Comparison of ENCODE assay signal across 8 cellular contexts in the genomic region with DNA sequence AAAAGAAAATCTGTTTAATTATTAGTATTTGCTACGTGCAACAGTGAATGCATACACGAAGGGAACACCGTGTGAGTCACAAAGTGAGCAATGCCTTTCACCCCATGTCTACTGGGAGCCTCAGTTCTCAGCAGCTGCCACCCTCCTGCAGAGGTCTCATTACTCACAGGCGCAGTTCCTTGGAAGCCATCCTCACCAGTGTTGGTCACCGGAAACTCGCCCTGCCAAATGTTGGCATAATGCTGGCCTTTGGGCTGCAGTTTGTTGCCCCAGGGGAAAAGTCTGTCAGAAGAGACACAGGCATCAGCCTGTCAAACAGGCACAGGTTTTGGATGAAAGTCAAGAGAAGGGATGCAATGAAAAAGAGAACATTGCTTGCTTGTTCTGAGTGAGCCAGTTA. TPM values are rescaled to one million over a fixed set of nuclear protein-coding genes. Genes with fewer than 3 reads are reported as not detected.
A peak's percentile ranks its signal among the peaks of the same experiment; 100 is the strongest.
DNase-seq lines count a peak whose midpoint lies in the region; ATAC-seq and TF ChIP-seq lines count a peak whose summit lies in the region.

No MANE protein-coding gene starts in this region.

- no peak overlapping the region for H3K4me3 ChIP-seq in MG63
- H3K4me3 ChIP-seq in osteoblast (ENCODE audit: insufficient read depth, low read length): no peak overlapping the region

- H3K27ac ChIP-seq in osteoblast (ENCODE audit: low read depth, low read length): peak overlapping the region; percentile 70

- no peaks in the 10 kb centered on the region for H3K79me2 ChIP-seq in osteoblast (ENCODE audit: insufficient read depth, low read length)

- H3K36me3 ChIP-seq in MG63: no peaks in the 10 kb centered on the region
- H3K36me3 ChIP-seq in osteoblast (ENCODE audit: insufficient read depth, low read length): no peaks in the 10 kb centered on the region

- H3K9me3 Mint-ChIP-seq in immature natural killer cell: no peaks in the 10 kb centered on the region

- no peaks in the 10 kb centered on the region for H3K4me1 Mint-ChIP-seq in immature natural killer cell

- peaks cover 30% of the 10 kb centered on the region for H3K4me1 ChIP-seq in osteoblast (ENCODE audit: insufficient read depth, low read length)

- H3K4me2 ChIP-seq in osteoblast (ENCODE audit: insufficient read depth, low read length): peak overlapping the region; percentile 35

- ATAC-seq in HG03521 (IDR thresholded peaks at IDR 0.05; ENCODE audit: unreplicated experiment) (no peak), HG03469 (IDR thresholded peaks at IDR 0.05; ENCODE audit: unreplicated experiment) (no peak)

- H3K36me3 Mint-ChIP-seq in immature natural killer cell: peaks cover 10 to 25% (median 16%) of the 10 kb centered on the region in 3 donors

- no peak overlapping the region for H3K4me3 Mint-ChIP-seq in immature natural killer cell

- DNase-seq in DMS 273 (lab: John Stamatoyannopoulos, UW; ENCODE audit: unreplicated experiment): peak; percentile 85
- DNase-seq in MG63: peak; percentile 95
- DNase-seq in cerebellum (ENCODE audit: low spot score): peak; percentile 58
- peak; percentile 83 for DNase-seq in osteoblast (ENCODE audit: insufficient read length, low spot score, missing footprints)
- no peak for DNase-seq in immature natural killer cell
- no peak for DNase-seq in mesenteric fat pad (ENCODE audit: low spot score)

- H3K27me3 Mint-ChIP-seq in immature natural killer cell (ENCODE audit: low read depth in 3 of 3): peaks cover 0 to 1% (median 0%) of the 10 kb centered on the region in 3 donors

- peaks cover 3% of the 10 kb centered on the region for H4K20me1 ChIP-seq in osteoblast (ENCODE audit: insufficient read depth, low read length)

- H3K9me3 ChIP-seq in MG63 (no peaks in the 10 kb centered on the region), osteoblast (ENCODE audit: low read depth, low read length) (no peaks in the 10 kb centered on the region)

- no peak for TF ChIP-seq CTCF in osteoblast (IDR thresholded peaks at IDR 0.05; ENCODE audit: extremely low read depth, low read depth, low read length)

- H3K27ac Mint-ChIP-seq in immature natural killer cell: no peak overlapping the region

- no peak overlapping the region for H2AFZ ChIP-seq in osteoblast (ENCODE audit: low read length)

- H3K27me3 ChIP-seq in MG63 (no peaks in the 10 kb centered on the region), osteoblast (ENCODE audit: insufficient read depth, low read length) (no peaks in the 10 kb centered on the region)

RNA-seq across cellular contexts. Expression of gene SUMF1, which starts 50.1 kb away (rescaled TPM):
- 29.7 and 37.1 TPM in 2 replicates for total RNA-seq in MG63 (2014; rRNA removed; shearing (Covaris generic); ENCODE audit: low replicate concordance)
- total RNA-seq in cerebellum: 28.5 TPM
- 94.5 and 99.6 TPM in 2 replicates for total RNA-seq in osteoblast
- polyA plus RNA-seq in immature natural killer cell: 10 to 100 TPM; 38.3 to 79.9 (median 43.9) TPM
- total RNA-seq in mesenteric fat pad: 32.3 TPM

Comparison
In these comparisons a context has a peak if more than half of its experiments do, and no peak if none do; other contexts are left out.
1. DNase-seq: peak in DMS 273 (single experiment), MG63 (single experiment), cerebellum (single experiment) and osteoblast (single experiment); none in immature natural killer cell (0 of 3) and mesenteric fat pad (single experiment).